In the genomic region with DNA sequence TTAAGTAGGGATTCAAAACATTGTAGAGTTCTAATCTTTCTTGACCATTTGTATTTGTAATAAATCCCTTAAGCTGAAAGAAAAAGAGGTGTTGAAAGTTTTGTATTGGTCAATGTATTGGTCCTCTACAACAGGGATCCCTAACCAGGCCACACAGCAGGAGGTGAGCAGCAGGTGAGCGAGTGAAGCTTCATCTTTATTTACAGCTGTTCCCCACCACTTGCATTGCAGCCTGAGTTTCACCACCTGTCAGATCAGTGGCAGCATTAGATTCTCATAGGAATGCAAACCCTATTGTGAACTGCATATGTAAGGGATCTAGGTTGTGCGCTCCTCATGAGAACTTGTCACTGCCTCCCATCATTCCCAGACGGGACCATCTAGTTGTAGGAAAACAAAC, we compare ENCODE assay signal across 21 cellular contexts.
DNase-seq lines count a peak whose midpoint lies in the region; ATAC-seq and TF ChIP-seq lines count a peak whose summit lies in the region.
"Had no signal": no experiment of that assay in that cellular context is flagged by ENCODE, and none has a peak within 500 bp of the region (broad histone marks: within the 10 kb centered on the region; RNA-seq: fewer than 3 reads in every experiment).

No MANE protein-coding gene starts in this region.

- no peak overlapping the region for H3K9ac ChIP-seq in endodermal cell (ENCODE audit: extremely low read depth, low read length, poor library complexity, severe bottlenecking)

- no peaks in the 10 kb centered on the region for H4K20me1 ChIP-seq in GM23338 (replicated peaks; ENCODE audit: insufficient read depth)

- H3K27ac ChIP-seq in GM23338 (ENCODE audit: low read depth) = no peak overlapping the region
- H3K27ac ChIP-seq in endodermal cell (ENCODE audit: low read depth, low read length) = no peak overlapping the region
- H3K27ac ChIP-seq: RWPE1 had no signal

- H3K9me2 ChIP-seq in GM23338 (ENCODE audit: insufficient read depth) = no peaks in the 10 kb centered on the region

- H3K27ac Mint-ChIP-seq in GM23338 = no peak overlapping the region
- H3K27ac Mint-ChIP-seq in endodermal cell = no peak overlapping the region
- no peak overlapping the region for H3K27ac Mint-ChIP-seq in stimulated activated memory B cell treated with anti-CD40 and anti-IgM and Interleukin-4, amounts not matched to agents 10 μg/mL and 1 μg/mL and 100 μg/mL, for 72 hours
- H3K27ac Mint-ChIP-seq: CD4-positive, alpha-beta memory T cell; T-cell had no signal

- DNase-seq in COLO668 (lab: John Stamatoyannopoulos, UW; ENCODE audit: unreplicated experiment) = peak; percentile 46
- peak; percentile 32 for DNase-seq in GM23338 (ENCODE audit: low spot score)
- peak; percentile 62 for DNase-seq in NCI-H2171 treated with DMSO at 0.1 percent for 48 hours (lab: John Stamatoyannopoulos, UW)
- DNase-seq in endodermal cell = peak; percentile 53
- DNase-seq in cerebellum (ENCODE audit: low spot score) = no peak
- DNase-seq in NCI-H1048 (lab: John Stamatoyannopoulos, UW) = no peak
- DNase-seq: C1 segment of cervical spinal cord; Caco-2; CD4-positive, alpha-beta memory T cell; H7; KBM-7; MV-4-11; NCI-H1105 treated with DMSO at 0.1 percent for 48 hours; NCI-H1694; NCI-H2029 treated with DMSO at 0.1 percent for 48 hours; NCI-H446; SHP77; T-cell had no signal

- 81 to 100% methylated on average over 1 to 3 of the region's 3 CpGs for WGBS in endodermal cell (ENCODE audit: insufficient coverage in 1 of 2, insufficient read length in 1 of 2), 2 experiments

- H2AFZ ChIP-seq in GM23338 = no peak overlapping the region

- H3K27me3 Mint-ChIP-seq in GM23338 (ENCODE audit: insufficient read depth, low read depth, poor library complexity) (peaks cover 1% of the 10 kb centered on the region), endodermal cell (ENCODE audit: insufficient read depth) (no peaks in the 10 kb centered on the region)
- H3K27me3 Mint-ChIP-seq in stimulated activated memory B cell treated with anti-CD40 and anti-IgM and Interleukin-4, amounts not matched to agents 10 μg/mL and 1 μg/mL and 100 μg/mL, for 72 hours = no peaks in the 10 kb centered on the region
- H3K27me3 Mint-ChIP-seq: CD4-positive, alpha-beta memory T cell; T-cell had no signal

- no peak overlapping the region for H3K4me2 ChIP-seq in GM23338

- H3K27me3 ChIP-seq in GM23338 (ENCODE audit: insufficient read depth) (no peaks in the 10 kb centered on the region), endodermal cell (ENCODE audit: control insufficient read depth, insufficient read depth, low read length, poor library complexity, severe bottlenecking) (no peaks in the 10 kb centered on the region)

- no peaks in the 10 kb centered on the region for H3F3A ChIP-seq in GM23338 (replicated peaks; ENCODE audit: low read depth)

- H3K79me2 ChIP-seq in GM23338 (replicated peaks; ENCODE audit: insufficient read depth) = no peaks in the 10 kb centered on the region

- H3K4me3 Mint-ChIP-seq in GM23338 (no peak overlapping the region), endodermal cell (no peak overlapping the region)
- H3K4me3 Mint-ChIP-seq in stimulated activated memory B cell treated with anti-CD40 and anti-IgM and Interleukin-4, amounts not matched to agents 10 μg/mL and 1 μg/mL and 100 μg/mL, for 72 hours = no peak overlapping the region
- H3K4me3 Mint-ChIP-seq: CD4-positive, alpha-beta memory T cell; T-cell had no signal

- H3K4me1 Mint-ChIP-seq in GM23338 (peaks cover 7% of the 10 kb centered on the region; the same call in 1 of the 3 replicates), endodermal cell (peaks cover 9% of the 10 kb centered on the region)
- no peaks in the 10 kb centered on the region for H3K4me1 Mint-ChIP-seq in stimulated activated memory B cell treated with anti-CD40 and anti-IgM and Interleukin-4, amounts not matched to agents 10 μg/mL and 1 μg/mL and 100 μg/mL, for 72 hours
- H3K4me1 Mint-ChIP-seq: CD4-positive, alpha-beta memory T cell; T-cell had no signal

- ATAC-seq in GM23338 = peak; percentile 61
- ATAC-seq in stimulated activated memory B cell treated with anti-CD40 and anti-IgM and Interleukin-4, amounts not matched to agents 10 μg/mL and 1 μg/mL and 100 μg/mL, for 72 hours = no peak
- ATAC-seq: Panc1, T-cell had no signal

- H3K36me3 ChIP-seq in GM23338 (ENCODE audit: insufficient read depth) (no peaks in the 10 kb centered on the region), endodermal cell (ENCODE audit: control insufficient read depth, insufficient read depth, low read length) (no peaks in the 10 kb centered on the region)

- no peaks in the 10 kb centered on the region for H3K4me1 ChIP-seq in GM23338 (ENCODE audit: insufficient read depth)
- H3K4me1 ChIP-seq in endodermal cell (ENCODE audit: control insufficient read depth, insufficient read depth, low read length) = no peaks in the 10 kb centered on the region
- H3K4me1 ChIP-seq: Caco-2 had no signal

- TF ChIP-seq CTCF in GM23338 (conservative IDR thresholded peaks at IDR 0.05; ENCODE audit: low read depth in 2 of 2) (no peak), endodermal cell (conservative IDR thresholded peaks at IDR 0.05) (no peak)

- H3K9me3 ChIP-seq in endodermal cell (ENCODE audit: control insufficient read depth, low read length) = peaks cover 21% of the 10 kb centered on the region
- H3K9me3 ChIP-seq: Caco-2 had no signal

- H3K36me3 Mint-ChIP-seq in GM23338 (ENCODE audit: low read depth) (peaks cover 18% of the 10 kb centered on the region; the same call in 2 of the 3 replicates), endodermal cell (ENCODE audit: low read depth) (peaks cover 8% of the 10 kb centered on the region)
- H3K36me3 Mint-ChIP-seq in stimulated activated memory B cell treated with anti-CD40 and anti-IgM and Interleukin-4, amounts not matched to agents 10 μg/mL and 1 μg/mL and 100 μg/mL, for 72 hours = no peaks in the 10 kb centered on the region
- H3K36me3 Mint-ChIP-seq: CD4-positive, alpha-beta memory T cell; T-cell had no signal

- no peak overlapping the region for H3K4me3 ChIP-seq in GM23338
- H3K4me3 ChIP-seq in endodermal cell (ENCODE audit: low read length) = no peak overlapping the region

- peaks cover 19% of the 10 kb centered on the region for H3K9me3 Mint-ChIP-seq in GM23338
- H3K9me3 Mint-ChIP-seq in endodermal cell = peaks cover 24% of the 10 kb centered on the region
- peaks cover 6% of the 10 kb centered on the region for H3K9me3 Mint-ChIP-seq in stimulated activated memory B cell treated with anti-CD40 and anti-IgM and Interleukin-4, amounts not matched to agents 10 μg/mL and 1 μg/mL and 100 μg/mL, for 72 hours

TF ChIP-seq in GM23338, 12 proteins besides CTCF, POLR2A, EP300 and RAD21:
- TF ChIP-seq NANOG (IDR thresholded peaks at IDR 0.05; ENCODE audit: borderline replicate concordance) = no peak
- no peak for TF ChIP-seq POLR2AphosphoS5 (IDR thresholded peaks at IDR 0.05; ENCODE audit: low read depth)
- no peak for TF ChIP-seq STAT1 (IDR thresholded peaks at IDR 0.05; ENCODE audit: unreplicated experiment)
- TF ChIP-seq ZNF114 (CRISPR knock-in tag; IDR thresholded peaks at IDR 0.05) = no peak
- no peak for TF ChIP-seq ZNF331 (CRISPR knock-in tag; IDR thresholded peaks at IDR 0.05; ENCODE audit: low read depth)
- TF ChIP-seq, protein P1, sequence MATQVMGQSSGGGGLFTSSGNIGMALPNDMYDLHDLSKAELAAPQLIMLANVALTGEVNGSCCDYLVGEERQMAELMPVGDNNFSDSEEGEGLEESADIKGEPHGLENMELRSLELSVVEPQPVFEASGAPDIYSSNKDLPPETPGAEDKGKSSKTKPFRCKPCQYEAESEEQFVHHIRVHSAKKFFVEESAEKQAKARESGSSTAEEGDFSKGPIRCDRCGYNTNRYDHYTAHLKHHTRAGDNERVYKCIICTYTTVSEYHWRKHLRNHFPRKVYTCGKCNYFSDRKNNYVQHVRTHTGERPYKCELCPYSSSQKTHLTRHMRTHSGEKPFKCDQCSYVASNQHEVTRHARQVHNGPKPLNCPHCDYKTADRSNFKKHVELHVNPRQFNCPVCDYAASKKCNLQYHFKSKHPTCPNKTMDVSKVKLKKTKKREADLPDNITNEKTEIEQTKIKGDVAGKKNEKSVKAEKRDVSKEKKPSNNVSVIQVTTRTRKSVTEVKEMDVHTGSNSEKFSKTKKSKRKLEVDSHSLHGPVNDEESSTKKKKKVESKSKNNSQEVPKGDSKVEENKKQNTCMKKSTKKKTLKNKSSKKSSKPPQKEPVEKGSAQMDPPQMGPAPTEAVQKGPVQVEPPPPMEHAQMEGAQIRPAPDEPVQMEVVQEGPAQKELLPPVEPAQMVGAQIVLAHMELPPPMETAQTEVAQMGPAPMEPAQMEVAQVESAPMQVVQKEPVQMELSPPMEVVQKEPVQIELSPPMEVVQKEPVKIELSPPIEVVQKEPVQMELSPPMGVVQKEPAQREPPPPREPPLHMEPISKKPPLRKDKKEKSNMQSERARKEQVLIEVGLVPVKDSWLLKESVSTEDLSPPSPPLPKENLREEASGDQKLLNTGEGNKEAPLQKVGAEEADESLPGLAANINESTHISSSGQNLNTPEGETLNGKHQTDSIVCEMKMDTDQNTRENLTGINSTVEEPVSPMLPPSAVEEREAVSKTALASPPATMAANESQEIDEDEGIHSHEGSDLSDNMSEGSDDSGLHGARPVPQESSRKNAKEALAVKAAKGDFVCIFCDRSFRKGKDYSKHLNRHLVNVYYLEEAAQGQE (IDR thresholded peaks at IDR 0.05; ENCODE audit: unreplicated experiment) = no peak
- TF ChIP-seq EZH2 (IDR thresholded peaks at IDR 0.05; ENCODE audit: low read depth, unreplicated experiment) = no peak
- TF ChIP-seq CREB1 (CRISPR knock-in tag; IDR thresholded peaks at IDR 0.05; ENCODE audit: low read depth) = no peak

Comparison
In these comparisons a context has a peak if more than half of its experiments do, and no peak if none do; other contexts are left out.
1. DNase-seq: peak in COLO668 (single experiment), GM23338 (single experiment), NCI-H2171 treated with DMSO at 0.1 percent for 48 hours (single experiment) and endodermal cell (single experiment); none in cerebellum (single experiment) and NCI-H1048 (single experiment).